9 cellular contexts compared by ENCODE assay signal in genomic region chr4:40200881-40201797, GRCh38. TPM values are rescaled to one million over a fixed set of nuclear protein-coding genes. Genes with fewer than 3 reads are reported as not detected.
A peak's percentile ranks its signal among the peaks of the same experiment; 100 is the strongest.
DNase-seq lines count a peak whose midpoint lies in the region; ATAC-seq and TF ChIP-seq lines count a peak whose summit lies in the region.
"Had no signal": no experiment of that assay in that cellular context is flagged by ENCODE, and none has a peak within 500 bp of the region (broad histone marks: within the 10 kb centered on the region; RNA-seq: fewer than 3 reads in every experiment).

No MANE protein-coding gene starts in this region.

- no peak overlapping the region for H3K4me3 ChIP-seq in WERI-Rb-1 (ENCODE audit: low read depth, low read length)
- H3K4me3 ChIP-seq in right atrium auricular region, result no peak overlapping the region

- intact Hi-C loops in CD4-positive, alpha-beta T cell (cut with DNase I, micrococcal nuclease), result loop anchor here (2.0 to 5.0 kb wide), 4 partner anchors 16 to 106 kb away; no protein-coding TSS in a partner anchor
- intact Hi-C loops in left colon (cut with DNase I, micrococcal nuclease), result no loop called here

- no peaks in the 10 kb centered on the region for H3K4me1 ChIP-seq in right atrium auricular region

- POLR2A ChIA-PET in CD4-positive, alpha-beta T cell (lab: Charles Lee), result interaction anchor here (0.7 to 11.6 kb wide), 20 partner anchors 10 to 145 kb away, joined by 3 to 156 read pairs (median 10); no protein-coding TSS in a partner anchor

- H3K4me3 Mint-ChIP-seq in CD4-positive, alpha-beta T cell, result peak overlapping the region; percentile 100

- ATAC-seq in CD4-positive, alpha-beta T cell (ENCODE audit: poor library complexity), result peak; percentile 4
- peak; percentile 25 for ATAC-seq in HG02981 (IDR thresholded peaks at IDR 0.05; ENCODE audit: unreplicated experiment)
- ATAC-seq in left colon, result peak; percentile 45
- ATAC-seq in GM21360 (IDR thresholded peaks at IDR 0.05; ENCODE audit: unreplicated experiment), result no peak

- no peaks in the 10 kb centered on the region for H3K27me3 ChIP-seq in CD4-positive, alpha-beta T cell (ENCODE audit: control insufficient read depth, insufficient read depth, low read length)
- H3K27me3 ChIP-seq in WERI-Rb-1 (ENCODE audit: insufficient read depth, low read depth, severe bottlenecking) (no peaks in the 10 kb centered on the region), right atrium auricular region (no peaks in the 10 kb centered on the region)

- no peak for DNase-seq in CD4-positive, alpha-beta T cell
- DNase-seq in SKM-1 treated with dmso at 0.1 percent for 144 hours (lab: John Stamatoyannopoulos, UW; ENCODE audit: unreplicated experiment) (peak; percentile 70), left colon (no peak), WERI-Rb-1 (no peak), right atrium auricular region (ENCODE audit: low spot score) (no peak), mesenteric fat pad (ENCODE audit: low spot score) (no peak)
- DNase-seq: activated CD4-positive, alpha-beta T cell treated with anti-CD3 and anti-CD28 coated beads, Interleukin-2, amount 50 U/mL, for 1 hour had no signal

- peak overlapping the region; percentile 99 for H3K27ac ChIP-seq in CD4-positive, alpha-beta T cell (ENCODE audit: low read depth, low read length)
- H3K27ac ChIP-seq in WERI-Rb-1 (no peak overlapping the region), right atrium auricular region (no peak overlapping the region)

- H3K4me1 Mint-ChIP-seq in CD4-positive, alpha-beta T cell (ENCODE audit: low read depth), result peaks cover 47% of the 10 kb centered on the region

- CTCF ChIA-PET in CD4-positive, alpha-beta T cell (lab: Charles Lee), result interaction anchor here (0.8 to 2.4 kb wide), 4 partner anchors 83 to 124 kb away, joined by 3 to 12 read pairs (median 8); no protein-coding TSS in a partner anchor

- no peaks in the 10 kb centered on the region for H3K9me3 Mint-ChIP-seq in CD4-positive, alpha-beta T cell

- H3K27ac Mint-ChIP-seq in CD4-positive, alpha-beta T cell, result peak overlapping the region; percentile 99

- peaks cover 92% of the 10 kb centered on the region for H3K36me3 Mint-ChIP-seq in CD4-positive, alpha-beta T cell (ENCODE audit: low read depth)

- no peak for TF ChIP-seq CTCF in CD4-positive, alpha-beta T cell (IDR thresholded peaks at IDR 0.05)
- TF ChIP-seq CTCF in WERI-Rb-1 (IDR thresholded peaks at IDR 0.05; ENCODE audit: low read depth, low read length) (no peak), right atrium auricular region (IDR thresholded peaks at IDR 0.05) (no peak)

- H3K27me3 Mint-ChIP-seq in CD4-positive, alpha-beta T cell, result no peaks in the 10 kb centered on the region

- H3K36me3 ChIP-seq in WERI-Rb-1 (no peaks in the 10 kb centered on the region), right atrium auricular region (no peaks in the 10 kb centered on the region)

- no peaks in the 10 kb centered on the region for H3K9me3 ChIP-seq in CD4-positive, alpha-beta T cell (ENCODE audit: control insufficient read depth, low read length)
- H3K9me3 ChIP-seq in WERI-Rb-1 (ENCODE audit: severe bottlenecking) (no peaks in the 10 kb centered on the region), right atrium auricular region (no peaks in the 10 kb centered on the region)

RNA-seq across cellular contexts. Expression of gene RHOH, which starts 4.3 kb away (rescaled TPM):
- total RNA-seq in CD4-positive, alpha-beta T cell, result 100 to 1,000 TPM; 302 to 317 TPM
- total RNA-seq in left colon (1 to 10 TPM; 2.8 to 4.2 TPM), right atrium auricular region (1 to 10 TPM in 1 of 2 donors, under 1 TPM in 1; 0.47 to 1.2 TPM), mesenteric fat pad (3.9 TPM)

Comparison
In these comparisons a context has a peak if more than half of its experiments do, and no peak if none do; other contexts are left out.
1. RNA of gene RHOH, which starts 4.3 kb away (total RNA-seq): 302 to 317 TPM in CD4-positive, alpha-beta T cell; 2.8 to 4.2 TPM in left colon, 3.9 TPM in mesenteric fat pad (single experiment) and 0.47 to 1.2 TPM in right atrium auricular region; every median in the first group is over 10 times any median in the second.
2. intact Hi-C loops: an anchor here in CD4-positive, alpha-beta T cell (2.0 to 5.0 kb wide); none called in left colon.